14 cellular contexts compared by ENCODE assay signal in genomic region chr15:71219646-71220045, GRCh38.
DNase-seq lines count a peak whose midpoint lies in the region; ATAC-seq, FAIRE-seq and TF ChIP-seq lines count a peak whose summit lies in the region.
"Had no signal": no experiment of that assay in that cellular context is flagged by ENCODE, and none has a peak within 500 bp of the region (broad histone marks: within the 10 kb centered on the region; RNA-seq: fewer than 3 reads in every experiment).

No MANE protein-coding gene starts in this region.

- H3K4me1 Mint-ChIP-seq in GM23338: peaks cover 15% of the 10 kb centered on the region
- H3K4me1 Mint-ChIP-seq in natural killer cell treated with Interleukin-12 subunit alpha and Interleukin-12 subunit beta and Interleukin-15 and Interleukin-18, amount 100 ng/mL, for 72 hours (ENCODE audit: low read depth in 2 of 2): no peaks in the 10 kb centered on the region

- peaks cover 2% of the 10 kb centered on the region for H3K27me3 Mint-ChIP-seq in GM23338 (ENCODE audit: insufficient read depth, low read depth, poor library complexity)
- peaks cover 23 to 27% of the 10 kb centered on the region in 2 donors for H3K27me3 Mint-ChIP-seq in natural killer cell treated with Interleukin-12 subunit alpha and Interleukin-12 subunit beta and Interleukin-15 and Interleukin-18, amount 100 ng/mL, for 72 hours

- peak; percentile 84 for FAIRE-seq in D721Med (lab: Jason Lieb, UNC)
- FAIRE-seq: islet of Langerhans had no signal

- peak; percentile 64 for DNase-seq in D721Med (ENCODE audit: insufficient read length, low spot score)
- peak in 1 of 2 experiments; percentile 69 for DNase-seq in SJSA1 (ENCODE audit: low read depth in 1 of 2, low spot score in 2 of 2)
- DNase-seq in fibroblast of mammary gland (ENCODE audit: low read depth): peak; percentile 82
- DNase-seq in non-pigmented ciliary epithelial cell (ENCODE audit: low read depth): peak; percentile 54
- no peak for DNase-seq in GM23338 (ENCODE audit: low spot score)
- no peak for DNase-seq in natural killer cell treated with Interleukin-12 subunit alpha and Interleukin-12 subunit beta and Interleukin-15 and Interleukin-18, amount 100 ng/mL, for 72 hours (ENCODE audit: low spot score)
- DNase-seq in MV-4-11 (lab: John Stamatoyannopoulos, UW): no peak
- no peak for DNase-seq in GM20000 (ENCODE audit: low spot score)
- DNase-seq: activated CD4-positive, alpha-beta T cell treated with anti-CD3 and anti-CD28 coated beads, Interleukin-2, amount 50 U/mL, for 4 hours; caudate nucleus; NCI-H510A; stimulated activated naive CD4-positive, alpha-beta T cell treated with Interleukin-2 at 50 U/mL for 16 hours had no signal

- 0 out of 2 replicates have a peak, but pooled peaks cover 3% of the 10 kb centered on the region for H3F3A ChIP-seq in GM23338 (replicated peaks; ENCODE audit: low read depth)

- H3K4me3 Mint-ChIP-seq in GM23338: no peak overlapping the region
- H3K4me3 Mint-ChIP-seq in natural killer cell treated with Interleukin-12 subunit alpha and Interleukin-12 subunit beta and Interleukin-15 and Interleukin-18, amount 100 ng/mL, for 72 hours: no peak overlapping the region

- no peak overlapping the region for H3K27ac Mint-ChIP-seq in GM23338
- no peak overlapping the region for H3K27ac Mint-ChIP-seq in natural killer cell treated with Interleukin-12 subunit alpha and Interleukin-12 subunit beta and Interleukin-15 and Interleukin-18, amount 100 ng/mL, for 72 hours

- H3K27ac ChIP-seq in SJSA1 (peak overlapping the region; percentile 66), GM23338 (ENCODE audit: low read depth) (no peak overlapping the region)
- H3K27ac ChIP-seq: C4-2B had no signal

- H3K9me3 Mint-ChIP-seq in GM23338: no peaks in the 10 kb centered on the region; the same call in 2 of the 3 replicates
- H3K9me3 Mint-ChIP-seq in natural killer cell treated with Interleukin-12 subunit alpha and Interleukin-12 subunit beta and Interleukin-15 and Interleukin-18, amount 100 ng/mL, for 72 hours: peaks cover 3% of the 10 kb centered on the region

- H3K27me3 ChIP-seq in SJSA1 (replicated peaks): no peaks in the 10 kb centered on the region; the same call in 1 of the 2 replicates
- peaks cover 16% of the 10 kb centered on the region for H3K27me3 ChIP-seq in GM23338 (ENCODE audit: insufficient read depth)

- peaks cover 5% of the 10 kb centered on the region; the same call in 2 of the 3 replicates for H3K36me3 Mint-ChIP-seq in GM23338 (ENCODE audit: low read depth)
- H3K36me3 Mint-ChIP-seq in natural killer cell treated with Interleukin-12 subunit alpha and Interleukin-12 subunit beta and Interleukin-15 and Interleukin-18, amount 100 ng/mL, for 72 hours: no peaks in the 10 kb centered on the region

- no peak overlapping the region for H2AFZ ChIP-seq in GM23338

- no peaks in the 10 kb centered on the region; the same call in 1 of the 2 replicates for H3K9me3 ChIP-seq in SJSA1 (replicated peaks)

- H3K9me2 ChIP-seq in GM23338 (ENCODE audit: insufficient read depth): no peaks in the 10 kb centered on the region

- ATAC-seq in GM23338: no peak
- ATAC-seq in natural killer cell treated with Interleukin-12 subunit alpha and Interleukin-12 subunit beta and Interleukin-15 and Interleukin-18, amount 100 ng/mL, for 72 hours: no peak

- no peaks in the 10 kb centered on the region for H3K79me2 ChIP-seq in GM23338 (replicated peaks; ENCODE audit: insufficient read depth)

- no peaks in the 10 kb centered on the region for H4K20me1 ChIP-seq in GM23338 (replicated peaks; ENCODE audit: insufficient read depth)

- TF ChIP-seq CTCF in D721Med (IDR thresholded peaks at IDR 0.05; ENCODE audit: insufficient read depth, missing control alignments) (no peak), fibroblast of mammary gland (conservative IDR thresholded peaks at IDR 0.05; ENCODE audit: control insufficient read depth, insufficient read depth, low read depth, low read length) (no peak), GM23338 (conservative IDR thresholded peaks at IDR 0.05; ENCODE audit: low read depth in 2 of 2) (no peak), GM20000 (IDR thresholded peaks at IDR 0.05; ENCODE audit: extremely low read depth, missing control alignments) (no peak)

- no peaks in the 10 kb centered on the region for H3K36me3 ChIP-seq in SJSA1
- H3K36me3 ChIP-seq in GM23338 (ENCODE audit: insufficient read depth): no peaks in the 10 kb centered on the region

- no peak overlapping the region for H3K4me2 ChIP-seq in GM23338

- H3K4me3 ChIP-seq in SJSA1 (no peak overlapping the region), fibroblast of mammary gland (ENCODE audit: control insufficient read depth, low read depth, low read length) (no peak overlapping the region), GM23338 (no peak overlapping the region)

- H3K4me1 ChIP-seq in SJSA1 (replicated peaks) (peaks cover 13% of the 10 kb centered on the region), GM23338 (ENCODE audit: insufficient read depth) (peaks cover 6% of the 10 kb centered on the region)

TF ChIP-seq in GM23338, 12 proteins besides CTCF, POLR2A, EP300 and RAD21 (continues in another document):
- TF ChIP-seq STAT1 (IDR thresholded peaks at IDR 0.05; ENCODE audit: unreplicated experiment): no peak
- TF ChIP-seq ZNF331 (CRISPR knock-in tag; IDR thresholded peaks at IDR 0.05; ENCODE audit: low read depth): no peak
- no peak for TF ChIP-seq POLR2AphosphoS5 (IDR thresholded peaks at IDR 0.05; ENCODE audit: low read depth)
- TF ChIP-seq JUNB (IDR thresholded peaks at IDR 0.05; ENCODE audit: unreplicated experiment): no peak
- no peak for TF ChIP-seq ZNF114 (CRISPR knock-in tag; IDR thresholded peaks at IDR 0.05)
- no peak for TF ChIP-seq CREB1 (CRISPR knock-in tag; IDR thresholded peaks at IDR 0.05; ENCODE audit: low read depth)
- TF ChIP-seq ETS1 (IDR thresholded peaks at IDR 0.05): no peak
- no peak for TF ChIP-seq EZH2phosphoT487 (IDR thresholded peaks at IDR 0.05; ENCODE audit: unreplicated experiment)
- TF ChIP-seq EZH2 (IDR thresholded peaks at IDR 0.05; ENCODE audit: low read depth, unreplicated experiment): no peak
- TF ChIP-seq REST (IDR thresholded peaks at IDR 0.05; ENCODE audit: unreplicated experiment): no peak
- no peak for TF ChIP-seq NANOG (IDR thresholded peaks at IDR 0.05; ENCODE audit: borderline replicate concordance)

Comparison
In these comparisons a context has a peak if more than half of its experiments do, and no peak if none do; other contexts are left out.
1. DNase-seq: peak in D721Med (single experiment), fibroblast of mammary gland (single experiment) and non-pigmented ciliary epithelial cell (single experiment); none in GM23338 (single experiment), natural killer cell treated with Interleukin-12 subunit alpha and Interleukin-12 subunit beta and Interleukin-15 and Interleukin-18, amount 100 ng/mL, for 72 hours (single experiment), MV-4-11 (single experiment) and GM20000 (single experiment).